Comparison of ENCODE assay signal across 8 cellular contexts in the genomic region with DNA sequence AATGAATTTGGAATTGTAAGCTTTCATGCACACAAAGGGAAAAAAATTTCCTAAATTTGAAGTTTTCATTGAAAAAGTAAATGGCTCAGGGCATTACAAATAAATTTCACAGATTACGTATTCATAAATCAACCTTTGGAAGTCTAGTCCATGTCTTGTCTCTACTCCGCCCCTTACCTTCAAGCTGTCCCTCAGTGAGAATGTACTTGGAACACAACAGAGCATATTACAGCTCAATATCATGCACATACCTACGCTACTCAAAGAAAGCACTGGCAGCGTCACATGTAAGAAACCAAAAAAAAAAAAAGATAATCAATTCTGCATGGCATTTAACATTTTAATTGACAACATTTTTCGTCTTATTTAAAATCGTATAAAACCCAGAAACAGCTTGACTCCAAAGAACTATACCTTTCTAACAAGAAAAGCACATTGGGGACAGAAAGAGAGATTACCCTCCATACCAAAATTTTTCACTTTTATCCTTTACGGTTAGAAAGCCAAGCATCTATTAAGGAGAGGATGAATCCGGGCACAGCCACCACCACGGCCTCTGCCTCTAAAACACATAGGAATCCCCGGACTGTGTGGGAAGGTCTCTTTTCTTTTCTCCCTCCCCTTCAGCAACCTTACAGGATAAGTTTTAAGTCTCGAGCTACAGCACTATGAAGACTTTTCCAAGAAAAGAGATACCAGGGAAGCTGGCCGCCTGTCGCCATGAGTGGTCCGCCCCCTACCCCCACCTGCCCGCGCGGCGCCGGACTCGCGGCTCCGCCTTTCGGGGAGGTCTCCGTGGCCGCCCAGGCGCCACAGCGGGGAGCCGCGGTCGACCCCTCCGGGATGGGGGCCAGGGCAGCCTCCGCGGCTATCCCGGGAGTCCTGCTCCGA. TPM values are rescaled to one million over a fixed set of nuclear protein-coding genes. Genes with fewer than 3 reads are reported as not detected.
DNase-seq lines count a peak whose midpoint lies in the region; ATAC-seq lines count a peak whose summit lies in the region.

No MANE protein-coding gene starts in this region.

- CTCF ChIA-PET in activated CD4-positive, alpha-beta T cell treated with anti-CD3 and anti-CD28 coated beads, Interleukin-2, amount 10 ng/mL, durations not matched to agents 7 days and 5 days (lab: Charles Lee) = interaction anchor here (0.6 to 1.7 kb wide), 9 partner anchors 11 to 1714 kb away, joined by 3 to 5 read pairs (median 3); no protein-coding TSS in a partner anchor

- POLR2A ChIA-PET in activated CD4-positive, alpha-beta T cell treated with anti-CD3 and anti-CD28 coated beads, Interleukin-2, amount 10 ng/mL, durations not matched to agents 7 days and 5 days (lab: Charles Lee) = interaction anchor here (0.6 kb wide), 1 partner anchor 195 kb away, joined by 3 read pairs; no protein-coding TSS in a partner anchor

- H3K4me3 Mint-ChIP-seq in activated CD4-positive, alpha-beta T cell treated with anti-CD3 and anti-CD28 coated beads, Interleukin-2, amount 10 ng/mL, durations not matched to agents 7 days and 5 days = peak overlapping the region; percentile 88
- peak overlapping the region; percentile 96 to 97 for H3K4me3 Mint-ChIP-seq in stimulated activated naive B cell treated with anti-CD40 and anti-IgM and Interleukin-4, amounts not matched to agents 10 μg/mL and 1 μg/mL and 100 μg/mL, for 72 hours

- H3K36me3 Mint-ChIP-seq in activated CD4-positive, alpha-beta T cell treated with anti-CD3 and anti-CD28 coated beads, Interleukin-2, amount 10 ng/mL, durations not matched to agents 7 days and 5 days (ENCODE audit: low read depth) = peaks cover 1% of the 10 kb centered on the region
- H3K36me3 Mint-ChIP-seq in stimulated activated naive B cell treated with anti-CD40 and anti-IgM and Interleukin-4, amounts not matched to agents 10 μg/mL and 1 μg/mL and 100 μg/mL, for 72 hours = peaks cover 6 to 11% of the 10 kb centered on the region in 2 donors

- no peak for DNase-seq in activated CD4-positive, alpha-beta T cell treated with anti-CD3 and anti-CD28 coated beads, Interleukin-2, amount 10 ng/mL, durations not matched to agents 7 days and 5 days
- DNase-seq in activated CD4-positive, alpha-beta T cell treated with anti-CD3 and anti-CD28 coated beads, Interleukin-2, amount 50 U/mL, for 1 hour = no peak
- DNase-seq in NCI-H146 treated with DMSO at 0.1 percent for 48 hours (lab: John Stamatoyannopoulos, UW; ENCODE audit: unreplicated experiment) = peak; percentile 20
- peak; percentile 7 for DNase-seq in astrocyte of the hippocampus (ENCODE audit: low read depth, low spot score)
- DNase-seq in stimulated activated naive B cell treated with anti-CD40 and anti-IgM and Interleukin-4, amounts not matched to agents 10 μg/mL and 1 μg/mL and 100 μg/mL, for 72 hours = no peak
- DNase-seq in NK-92 (lab: John Stamatoyannopoulos, UW; ENCODE audit: unreplicated experiment) = no peak

- no peaks in the 10 kb centered on the region for H3K9me3 ChIP-seq in iPS-18a (ENCODE audit: control insufficient read depth, low read depth, low read length)

- H3K9ac ChIP-seq in iPS-18a (ENCODE audit: low read length) = peak overlapping the region; percentile 82

- no peaks in the 10 kb centered on the region for H3K27me3 ChIP-seq in iPS-18a (ENCODE audit: control insufficient read depth, insufficient read depth, low read length)

- H3K4me1 Mint-ChIP-seq in activated CD4-positive, alpha-beta T cell treated with anti-CD3 and anti-CD28 coated beads, Interleukin-2, amount 10 ng/mL, durations not matched to agents 7 days and 5 days = peaks cover 21% of the 10 kb centered on the region
- H3K4me1 Mint-ChIP-seq in stimulated activated naive B cell treated with anti-CD40 and anti-IgM and Interleukin-4, amounts not matched to agents 10 μg/mL and 1 μg/mL and 100 μg/mL, for 72 hours = peaks cover 8 to 29% of the 10 kb centered on the region in 2 donors

- H3K27ac Mint-ChIP-seq in activated CD4-positive, alpha-beta T cell treated with anti-CD3 and anti-CD28 coated beads, Interleukin-2, amount 10 ng/mL, durations not matched to agents 7 days and 5 days = peak overlapping the region; percentile 41
- H3K27ac Mint-ChIP-seq in stimulated activated naive B cell treated with anti-CD40 and anti-IgM and Interleukin-4, amounts not matched to agents 10 μg/mL and 1 μg/mL and 100 μg/mL, for 72 hours = peak overlapping the region; percentile 96

- H3K4me1 ChIP-seq in iPS-18a (ENCODE audit: control insufficient read depth, low read depth, low read length) = peaks cover 20% of the 10 kb centered on the region

- H3K4me3 ChIP-seq in iPS-18a (ENCODE audit: low read length) = peak overlapping the region; percentile 92

- H3K27ac ChIP-seq in iPS-18a (ENCODE audit: low read length) = no peak overlapping the region

- no peaks in the 10 kb centered on the region for H3K36me3 ChIP-seq in iPS-18a (ENCODE audit: control insufficient read depth, low read depth, low read length)

- H3K9me3 Mint-ChIP-seq in activated CD4-positive, alpha-beta T cell treated with anti-CD3 and anti-CD28 coated beads, Interleukin-2, amount 10 ng/mL, durations not matched to agents 7 days and 5 days = peaks cover 2% of the 10 kb centered on the region
- no peaks in the 10 kb centered on the region for H3K9me3 Mint-ChIP-seq in stimulated activated naive B cell treated with anti-CD40 and anti-IgM and Interleukin-4, amounts not matched to agents 10 μg/mL and 1 μg/mL and 100 μg/mL, for 72 hours

- ATAC-seq in HG02642 (IDR thresholded peaks at IDR 0.05; ENCODE audit: poor library complexity, unreplicated experiment) = peak; percentile 55
- ATAC-seq in stimulated activated naive B cell treated with anti-CD40 and anti-IgM and Interleukin-4, amounts not matched to agents 10 μg/mL and 1 μg/mL and 100 μg/mL, for 72 hours (replicated peaks) = peak; percentile 41

- peaks cover 6% of the 10 kb centered on the region for H3K27me3 Mint-ChIP-seq in activated CD4-positive, alpha-beta T cell treated with anti-CD3 and anti-CD28 coated beads, Interleukin-2, amount 10 ng/mL, durations not matched to agents 7 days and 5 days
- no peaks in the 10 kb centered on the region for H3K27me3 Mint-ChIP-seq in stimulated activated naive B cell treated with anti-CD40 and anti-IgM and Interleukin-4, amounts not matched to agents 10 μg/mL and 1 μg/mL and 100 μg/mL, for 72 hours

RNA-seq across cellular contexts. Expression of a gene that starts 1.1 kb away (rescaled TPM):
- total RNA-seq in activated CD4-positive, alpha-beta T cell treated with anti-CD3 and anti-CD28 coated beads, Interleukin-2, amount 10 ng/mL, durations not matched to agents 7 days and 5 days = 10 to 100 TPM; 57.4 to 62.2 TPM

RNA-seq across cellular contexts. Expression of a gene that starts 56.6 kb away (rescaled TPM):
- 10 to 100 TPM; 20.0 to 27.8 TPM for total RNA-seq in activated CD4-positive, alpha-beta T cell treated with anti-CD3 and anti-CD28 coated beads, Interleukin-2, amount 10 ng/mL, durations not matched to agents 7 days and 5 days

Comparison
In these comparisons a context has a peak if more than half of its experiments do, and no peak if none do; other contexts are left out.
1. DNase-seq: peak in NCI-H146 treated with DMSO at 0.1 percent for 48 hours (single experiment) and astrocyte of the hippocampus (single experiment); none in activated CD4-positive, alpha-beta T cell treated with anti-CD3 and anti-CD28 coated beads, Interleukin-2, amount 10 ng/mL, durations not matched to agents 7 days and 5 days (single experiment), activated CD4-positive, alpha-beta T cell treated with anti-CD3 and anti-CD28 coated beads, Interleukin-2, amount 50 U/mL, for 1 hour (single experiment), stimulated activated naive B cell treated with anti-CD40 and anti-IgM and Interleukin-4, amounts not matched to agents 10 μg/mL and 1 μg/mL and 100 μg/mL, for 72 hours (single experiment) and NK-92 (single experiment).